In genomic region chr1:30763654-30764248, GRCh38 we compare ENCODE assay signal across 12 cellular contexts. TPM values are rescaled to one million over a fixed set of nuclear protein-coding genes. Genes with fewer than 3 reads are reported as not detected.
DNase-seq lines count a peak whose midpoint lies in the region; ATAC-seq and TF ChIP-seq lines count a peak whose summit lies in the region.
"Had no signal": no experiment of that assay in that cellular context is flagged by ENCODE, and none has a peak within 500 bp of the region (broad histone marks: within the 10 kb centered on the region; RNA-seq: fewer than 3 reads in every experiment).

No MANE protein-coding gene starts in this region.

- ATAC-seq in CD4-positive, CD25-positive, alpha-beta regulatory T cell (ENCODE audit: low read depth in 2 of 2) = no peak
- ATAC-seq in HG02588 (IDR thresholded peaks at IDR 0.05; ENCODE audit: unreplicated experiment) (no peak), esophagus mucosa (no peak)

- H3K27ac Mint-ChIP-seq in CD4-positive, CD25-positive, alpha-beta regulatory T cell = peak overlapping the region in 2 of 3 donors; percentile 77 to 85
- no peak overlapping the region for H3K27ac Mint-ChIP-seq in activated CD4-positive, alpha-beta memory T cell treated with anti-CD3 and anti-CD28 coated beads, Interleukin-2, amount 10 ng/mL, durations not matched to agents 7 days and 5 days

- intact Hi-C loops in prostate gland (cut with DNase I) = loop anchor here (5.0 kb wide), 1 partner anchor 36 kb away; no protein-coding TSS in a partner anchor

- no peak for TF ChIP-seq POLR2A in prostate gland (IDR thresholded peaks at IDR 0.05)

- CTCF ChIA-PET in activated CD4-positive, alpha-beta memory T cell treated with anti-CD3 and anti-CD28 coated beads, Interleukin-2, amount 10 ng/mL, durations not matched to agents 7 days and 5 days (lab: Charles Lee) = interaction anchor here (0.9 to 8.3 kb wide), 3 partner anchors 16 to 44 kb away, joined by 3 to 67 read pairs (median 7); no protein-coding TSS in a partner anchor

- H3K4me1 ChIP-seq in CD4-positive, CD25-positive, alpha-beta regulatory T cell (ENCODE audit: control insufficient read depth, insufficient read depth, low read length, poor library complexity, severe bottlenecking) = peaks cover 51% of the 10 kb centered on the region
- no peaks in the 10 kb centered on the region for H3K4me1 ChIP-seq in prostate gland (replicated peaks)

- H3K9me3 ChIP-seq in CD4-positive, CD25-positive, alpha-beta regulatory T cell (ENCODE audit: control insufficient read depth in 2 of 2, low read length in 2 of 2) = no peaks in the 10 kb centered on the region
- no peaks in the 10 kb centered on the region for H3K9me3 ChIP-seq in prostate gland

- no peak for DNase-seq in CD4-positive, CD25-positive, alpha-beta regulatory T cell
- DNase-seq in RPMI7951 (ENCODE audit: low read depth) = peak; percentile 92
- peak; percentile 79 for DNase-seq in fibroblast of villous mesenchyme (ENCODE audit: low read depth)
- peak; percentile 44 for DNase-seq in prostate gland (ENCODE audit: low spot score)
- no peak for DNase-seq in activated CD4-positive, alpha-beta memory T cell treated with anti-CD3 and anti-CD28 coated beads, Interleukin-2, amount 10 ng/mL, durations not matched to agents 7 days and 5 days
- DNase-seq in activated naive CD4-positive, alpha-beta T cell treated with anti-CD3 and anti-CD28 coated beads, Interleukin-2, amount 50 U/mL, for 16 hours = no peak
- DNase-seq: DND-41; NCI-H524; stimulated activated CD4-positive, alpha-beta T cell treated with anti-CD3 and anti-CD28 coated beads, Interleukin-12 subunit alpha, Interleukin-12 subunit beta, amount 100 ng/mL, for 4 hours had no signal

- no peaks in the 10 kb centered on the region for H3K9me3 Mint-ChIP-seq in CD4-positive, CD25-positive, alpha-beta regulatory T cell
- H3K9me3 Mint-ChIP-seq in activated CD4-positive, alpha-beta memory T cell treated with anti-CD3 and anti-CD28 coated beads, Interleukin-2, amount 10 ng/mL, durations not matched to agents 7 days and 5 days = no peaks in the 10 kb centered on the region

- H3K27me3 Mint-ChIP-seq in CD4-positive, CD25-positive, alpha-beta regulatory T cell = no peaks in the 10 kb centered on the region
- no peaks in the 10 kb centered on the region for H3K27me3 Mint-ChIP-seq in activated CD4-positive, alpha-beta memory T cell treated with anti-CD3 and anti-CD28 coated beads, Interleukin-2, amount 10 ng/mL, durations not matched to agents 7 days and 5 days

- POLR2A ChIA-PET in activated CD4-positive, alpha-beta memory T cell treated with anti-CD3 and anti-CD28 coated beads, Interleukin-2, amount 10 ng/mL, durations not matched to agents 7 days and 5 days (lab: Charles Lee) = interaction anchor here (12.3 kb wide), 1 partner anchor 18 kb away, joined by 341 read pairs; no protein-coding TSS in a partner anchor

- H3K36me3 Mint-ChIP-seq in CD4-positive, CD25-positive, alpha-beta regulatory T cell = no peaks in the 10 kb centered on the region
- no peaks in the 10 kb centered on the region for H3K36me3 Mint-ChIP-seq in activated CD4-positive, alpha-beta memory T cell treated with anti-CD3 and anti-CD28 coated beads, Interleukin-2, amount 10 ng/mL, durations not matched to agents 7 days and 5 days (ENCODE audit: low read depth)
- H3K36me3 Mint-ChIP-seq: brain had no signal

- peaks cover 22 to 62% (median 33%) of the 10 kb centered on the region in 4 donors for H3K4me1 Mint-ChIP-seq in CD4-positive, CD25-positive, alpha-beta regulatory T cell
- peaks cover 50% of the 10 kb centered on the region for H3K4me1 Mint-ChIP-seq in activated CD4-positive, alpha-beta memory T cell treated with anti-CD3 and anti-CD28 coated beads, Interleukin-2, amount 10 ng/mL, durations not matched to agents 7 days and 5 days

- no peaks in the 10 kb centered on the region for H3K27me3 ChIP-seq in CD4-positive, CD25-positive, alpha-beta regulatory T cell (ENCODE audit: control insufficient read depth, insufficient read depth, low read length)
- no peaks in the 10 kb centered on the region for H3K27me3 ChIP-seq in prostate gland (replicated peaks; ENCODE audit: insufficient read depth)

- no peak overlapping the region for H3K4me3 ChIP-seq in CD4-positive, CD25-positive, alpha-beta regulatory T cell (ENCODE audit: low read depth, low read length)
- no peak overlapping the region for H3K4me3 ChIP-seq in fibroblast of villous mesenchyme (ENCODE audit: low read depth, low read length)
- H3K4me3 ChIP-seq in prostate gland = no peak overlapping the region

- no peak overlapping the region for H3K4me3 Mint-ChIP-seq in CD4-positive, CD25-positive, alpha-beta regulatory T cell
- no peak overlapping the region for H3K4me3 Mint-ChIP-seq in activated CD4-positive, alpha-beta memory T cell treated with anti-CD3 and anti-CD28 coated beads, Interleukin-2, amount 10 ng/mL, durations not matched to agents 7 days and 5 days
- H3K4me3 Mint-ChIP-seq: brain had no signal

- WGBS in prostate gland = 51% methylated on average over 10 of the region's 10 CpGs

- TF ChIP-seq CTCF in fibroblast of villous mesenchyme (IDR thresholded peaks at IDR 0.05; ENCODE audit: insufficient read depth, low read depth, low read length) (no peak), prostate gland (IDR thresholded peaks at IDR 0.05) (no peak)

- H3K36me3 ChIP-seq in CD4-positive, CD25-positive, alpha-beta regulatory T cell (ENCODE audit: control insufficient read depth, insufficient read depth, low read length) = no peaks in the 10 kb centered on the region
- no peaks in the 10 kb centered on the region for H3K36me3 ChIP-seq in prostate gland

- H3K27ac ChIP-seq in CD4-positive, CD25-positive, alpha-beta regulatory T cell (ENCODE audit: insufficient read depth, low read length, poor library complexity, severe bottlenecking) = no peak overlapping the region
- no peak overlapping the region for H3K27ac ChIP-seq in prostate gland

RNA-seq across cellular contexts. Expression of gene LAPTM5, which starts 6.2 kb away (rescaled TPM):
- total RNA-seq in CD4-positive, CD25-positive, alpha-beta regulatory T cell = 589 TPM
- polyA plus RNA-seq in CD4-positive, CD25-positive, alpha-beta regulatory T cell = 100 to 1,000 TPM; 552 to 687 (median 620) TPM
- 70.7 and 82.5 TPM in 2 replicates for total RNA-seq in RPMI7951 (2014; rRNA removed; shearing (Covaris generic))
- not detected in 2 replicates for total RNA-seq in fibroblast of villous mesenchyme
- 10 to 100 TPM; 14.9 to 39.1 TPM for total RNA-seq in prostate gland
- total RNA-seq in activated CD4-positive, alpha-beta memory T cell treated with anti-CD3 and anti-CD28 coated beads, Interleukin-2, amount 10 ng/mL, durations not matched to agents 7 days and 5 days = 100 to 1,000 TPM; 481 to 482 TPM
- 9.1 TPM for total RNA-seq in esophagus mucosa

RNA-seq across cellular contexts. Expression of gene MATN1, which starts 40.4 kb away (rescaled TPM):
- 1.9 TPM for total RNA-seq in CD4-positive, CD25-positive, alpha-beta regulatory T cell
- polyA plus RNA-seq in CD4-positive, CD25-positive, alpha-beta regulatory T cell = not detected
- total RNA-seq in RPMI7951 (2014; rRNA removed; shearing (Covaris generic)) = 0.20 and 0.48 TPM in 2 replicates
- total RNA-seq in fibroblast of villous mesenchyme = not detected in 2 replicates
- total RNA-seq in prostate gland = under 1 TPM in 1 of 2 donors, not detected in 1; 0.34 TPM
- not detected for total RNA-seq in activated CD4-positive, alpha-beta memory T cell treated with anti-CD3 and anti-CD28 coated beads, Interleukin-2, amount 10 ng/mL, durations not matched to agents 7 days and 5 days
- total RNA-seq in esophagus mucosa = not detected

Comparison
In these comparisons a context has a peak if more than half of its experiments do, and no peak if none do; other contexts are left out.
1. DNase-seq: peak in RPMI7951 (single experiment), fibroblast of villous mesenchyme (single experiment) and prostate gland (single experiment); none in CD4-positive, CD25-positive, alpha-beta regulatory T cell (0 of 3), activated CD4-positive, alpha-beta memory T cell treated with anti-CD3 and anti-CD28 coated beads, Interleukin-2, amount 10 ng/mL, durations not matched to agents 7 days and 5 days (single experiment) and activated naive CD4-positive, alpha-beta T cell treated with anti-CD3 and anti-CD28 coated beads, Interleukin-2, amount 50 U/mL, for 16 hours (single experiment).
2. RNA of gene LAPTM5, which starts 6.2 kb away (total RNA-seq): 589 TPM in CD4-positive, CD25-positive, alpha-beta regulatory T cell (single experiment), 481 to 482 TPM in activated CD4-positive, alpha-beta memory T cell treated with anti-CD3 and anti-CD28 coated beads, Interleukin-2, amount 10 ng/mL, durations not matched to agents 7 days and 5 days, 70.7 to 82.5 TPM in RPMI7951, 14.9 to 39.1 TPM in prostate gland and 9.1 TPM in esophagus mucosa (single experiment); not detected in fibroblast of villous mesenchyme; every median in the first group is over 10 times any median in the second.